10 cellular contexts compared by ENCODE assay signal in the genomic region with DNA sequence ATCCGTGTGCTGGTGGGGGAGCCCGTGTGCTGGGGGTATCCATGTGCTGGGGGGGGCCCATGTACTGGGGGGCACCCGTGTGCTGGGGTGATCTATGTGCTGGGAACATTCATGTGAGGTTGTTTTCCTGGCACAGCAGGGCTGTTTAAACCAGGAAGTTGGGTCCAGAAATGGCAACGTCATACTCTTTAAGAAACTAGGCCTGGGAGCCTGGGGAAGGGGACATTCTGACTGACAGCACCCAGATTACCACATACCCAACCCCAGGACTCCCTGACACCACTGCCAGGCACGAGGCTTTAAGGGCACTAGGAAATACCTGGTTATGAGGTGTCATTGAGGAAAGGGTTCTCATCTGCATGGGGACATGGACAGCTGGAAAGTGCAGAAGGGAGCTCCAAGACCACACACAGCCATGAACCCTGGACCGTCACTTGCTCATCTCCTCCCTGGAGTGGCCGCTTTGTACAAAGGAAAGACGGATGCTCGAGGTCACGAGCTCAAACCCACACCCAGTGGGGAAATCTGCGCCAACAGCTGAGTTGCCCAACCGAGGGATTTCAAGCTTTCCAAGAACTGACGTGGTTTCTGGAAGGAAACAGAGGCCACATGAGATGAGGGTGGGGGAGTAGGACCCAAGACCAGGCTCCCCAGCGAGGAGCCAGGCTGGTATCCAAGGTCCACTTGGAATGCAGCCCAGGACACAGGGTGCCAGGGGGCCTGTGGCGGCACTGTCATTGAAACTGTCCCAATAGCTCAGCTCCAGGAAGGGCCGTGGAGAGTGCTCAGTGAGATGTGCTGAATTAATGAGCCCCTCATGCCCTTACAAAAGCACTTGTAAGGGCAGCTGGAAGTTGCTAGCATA. TPM values are rescaled to one million over a fixed set of nuclear protein-coding genes. Genes with fewer than 3 reads are reported as not detected.
A peak's percentile ranks its signal among the peaks of the same experiment; 100 is the strongest.
DNase-seq lines count a peak whose midpoint lies in the region; ATAC-seq, FAIRE-seq and TF ChIP-seq lines count a peak whose summit lies in the region.
"Had no signal": no experiment of that assay in that cellular context is flagged by ENCODE, and none has a peak within 500 bp of the region (broad histone marks: within the 10 kb centered on the region; RNA-seq: fewer than 3 reads in every experiment).

No MANE protein-coding gene starts in this region.

- H3K36me3 ChIP-seq in muscle layer of duodenum (ENCODE audit: control insufficient read depth in 1 of 2, insufficient read depth in 2 of 2, low read length in 2 of 2): peaks cover 0 to 6% of the 10 kb centered on the region in 2 donors
- H3K36me3 ChIP-seq in aorta (ENCODE audit: control insufficient read depth in 1 of 2, insufficient read depth in 2 of 2, low read length in 1 of 2): no peaks in the 10 kb centered on the region

- H3K9me3 ChIP-seq in muscle layer of duodenum (ENCODE audit: control insufficient read depth in 1 of 2, low read length in 2 of 2): no peaks in the 10 kb centered on the region
- H3K9me3 ChIP-seq in aorta (ENCODE audit: control insufficient read depth, low read length): no peaks in the 10 kb centered on the region

- no peak for FAIRE-seq in urothelium cell line (lab: Jason Lieb, UNC)

- ATAC-seq in aorta (ENCODE audit: low FRiP score) (peak; percentile 80), GM21423 (IDR thresholded peaks at IDR 0.05; ENCODE audit: unreplicated experiment) (no peak)

- H3K27ac ChIP-seq in muscle layer of duodenum (ENCODE audit: low read length) (peak overlapping the region; percentile 10), aorta (ENCODE audit: low read depth in 1 of 2, low read length in 2 of 2) (peak overlapping the region; percentile 74 to 97)

- intact Hi-C loops in aorta (cut with DNase I): loop anchor here (5.0 kb wide), 2 partner anchors 37 to 42 kb away; a partner anchor contains a TSS

- peak; percentile 90 for DNase-seq in SIG-M5 treated with dmso at 0.1 percent for 504 hours (lab: John Stamatoyannopoulos, UW; ENCODE audit: unreplicated experiment)
- no peak for DNase-seq in SIG-M5 (lab: John Stamatoyannopoulos, UW)
- peak; percentile 54 for DNase-seq in epithelial cell of proximal tubule (ENCODE audit: low read depth)
- peak; percentile 92 to 94 for DNase-seq in aorta
- no peak for DNase-seq in GM13976 (ENCODE audit: low spot score)
- DNase-seq in urothelium cell line (ENCODE audit: low spot score): no peak
- DNase-seq: activated B cell treated with CpG ODN at 0.5 μM for 24 hours, Karpas-422 had no signal

- in situ Hi-C loops in GM13976 (cut with MboI; ENCODE audit: low sequenced_read_pairs, unreplicated experiment): no loop called here

- TF ChIP-seq CTCF in epithelial cell of proximal tubule (conservative IDR thresholded peaks at IDR 0.05; ENCODE audit: low read depth, low read length): no peak
- no peak for TF ChIP-seq CTCF in GM13976 (IDR thresholded peaks at IDR 0.05; ENCODE audit: borderline replicate concordance, control extremely low read depth, extremely low read depth, insufficient read depth, missing control alignments)

- H3K27me3 ChIP-seq in muscle layer of duodenum (ENCODE audit: low read depth, low read length) (no peaks in the 10 kb centered on the region), aorta (ENCODE audit: control insufficient read depth in 1 of 2, insufficient read depth in 2 of 2, low read length in 1 of 2) (no peaks in the 10 kb centered on the region)

- WGBS in aorta, 2 donors: 11% methylated on average over 16 of the region's 16 CpGs

- no peak overlapping the region for H3K4me3 ChIP-seq in epithelial cell of proximal tubule (ENCODE audit: low read depth, low read length)
- H3K4me3 ChIP-seq in muscle layer of duodenum (ENCODE audit: low read depth in 1 of 2, low read length in 2 of 2): no peak overlapping the region
- H3K4me3 ChIP-seq in aorta (ENCODE audit: low read length in 2 of 2): no peak overlapping the region

- H3K4me1 ChIP-seq in muscle layer of duodenum (ENCODE audit: control insufficient read depth in 1 of 2, insufficient read depth in 2 of 2, low read length in 2 of 2) (peaks cover 12 to 26% of the 10 kb centered on the region in 2 donors), aorta (ENCODE audit: control insufficient read depth in 1 of 2, insufficient read depth in 2 of 2, low read length in 2 of 2) (peaks cover 0 to 2% of the 10 kb centered on the region in 2 donors)

RNA-seq across cellular contexts. Expression of a gene that starts 40.9 kb away (rescaled TPM):
- total RNA-seq in epithelial cell of proximal tubule: 6.7 and 17.0 TPM in 2 replicates
- 10 to 100 TPM; 18.8 to 22.4 TPM for total RNA-seq in aorta
- 10 to 100 TPM; 12.9 to 16.2 TPM for polyA plus RNA-seq in aorta

Comparison
In these comparisons a context has a peak if more than half of its experiments do, and no peak if none do; other contexts are left out.
1. DNase-seq: peak in SIG-M5 treated with dmso at 0.1 percent for 504 hours (single experiment), epithelial cell of proximal tubule (single experiment) and aorta (2 of 2); none in SIG-M5 (single experiment), GM13976 (single experiment) and urothelium cell line (single experiment).